Comparison of ENCODE assay signal across 8 cellular contexts in the genomic region with DNA sequence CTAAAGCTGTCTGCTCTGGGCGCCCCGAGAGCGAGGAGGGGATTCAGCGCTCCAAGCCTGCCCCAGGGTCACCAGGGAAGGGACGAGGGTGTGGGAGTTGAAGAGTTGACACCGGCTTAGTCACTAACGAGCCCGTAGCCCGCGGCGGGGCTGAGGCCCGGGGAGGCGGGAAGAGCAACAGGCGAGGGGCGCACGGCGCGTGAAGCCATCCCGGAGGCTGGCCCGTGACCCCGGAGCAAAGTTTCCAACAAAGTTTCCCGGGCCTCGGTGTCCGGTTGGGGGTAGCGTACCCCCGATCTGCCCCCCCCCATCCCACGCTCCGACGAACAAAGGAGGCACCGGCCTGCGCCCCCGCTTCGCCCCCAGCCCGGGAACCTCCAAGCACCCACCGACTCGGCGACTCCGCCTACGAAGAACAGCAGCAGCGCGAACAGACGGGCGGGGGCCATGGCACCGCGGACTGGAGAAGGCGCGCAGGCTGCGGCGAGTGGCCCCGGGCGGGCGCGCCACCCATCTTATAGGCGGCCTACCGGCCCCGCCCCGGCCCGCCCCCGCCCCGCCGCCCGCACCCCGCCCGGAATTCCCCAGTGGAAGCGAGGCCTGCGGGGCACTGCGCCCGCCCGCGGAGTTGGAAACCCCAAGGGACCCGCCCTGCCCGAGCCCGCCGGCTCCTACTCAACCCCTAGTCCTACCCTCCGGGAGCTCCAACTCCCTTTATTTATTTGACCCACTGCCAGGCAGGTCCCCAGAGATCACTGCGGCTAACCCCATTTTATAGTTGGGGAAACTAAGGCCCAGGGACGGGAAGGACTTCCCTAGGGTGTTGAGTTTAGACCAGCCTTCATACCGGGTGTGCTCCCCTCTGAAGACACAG. TPM values are rescaled to one million over a fixed set of nuclear protein-coding genes. Genes with fewer than 3 reads are reported as not detected.
A peak's percentile ranks its signal among the peaks of the same experiment; 100 is the strongest.
DNase-seq lines count a peak whose midpoint lies in the region; ATAC-seq and TF ChIP-seq lines count a peak whose summit lies in the region.

A gene with protein sequence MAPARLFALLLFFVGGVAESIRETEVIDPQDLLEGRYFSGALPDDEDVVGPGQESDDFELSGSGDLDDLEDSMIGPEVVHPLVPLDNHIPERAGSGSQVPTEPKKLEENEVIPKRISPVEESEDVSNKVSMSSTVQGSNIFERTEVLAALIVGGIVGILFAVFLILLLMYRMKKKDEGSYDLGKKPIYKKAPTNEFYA (minus strand): TSS at position 489 of the 874 bp plus-strand sequence. CDS start 40 bp downstream, at position 449.

- in situ Hi-C loops in brain microvascular endothelial cell (cut with HindIII; ENCODE audit: low pct_ligation_motif_present, low sequenced_read_pairs) = no loop called here

- H3K36me3 Mint-ChIP-seq in IgD-negative memory B cell = no peaks in the 10 kb centered on the region

- H3K4me1 ChIP-seq in spleen = peaks cover 0 to 57% (median 32%) of the 10 kb centered on the region in 6 donors

- TF ChIP-seq POLR2A in spleen (IDR thresholded peaks at IDR 0.05) = peak in 1 of 3 donors; percentile 51

- ATAC-seq in GM19455 (IDR thresholded peaks at IDR 0.05; ENCODE audit: unreplicated experiment) = no peak

- 2 to 16% (median 5%) methylated on average over 11 to 78 of the region's 78 CpGs for WGBS in spleen, 5 donors

- TF ChIP-seq CTCF in VCaP (conservative IDR thresholded peaks at IDR 0.05) (no peak), brain microvascular endothelial cell (IDR thresholded peaks at IDR 0.05; ENCODE audit: low read depth, low read length, missing control alignments) (no peak), spleen (IDR thresholded peaks at IDR 0.05 in 8 of 11, conservative IDR thresholded peaks at IDR 0.05 in 3 of 11) (no peak)

- peak within 1 kb of the TSS in 3 of 4 donors; percentile 71 to 82 (median 75) for H3K4me3 Mint-ChIP-seq in IgD-negative memory B cell

- intact Hi-C loops in spleen (cut with DNase I; ENCODE audit: low total_unique reads) = no loop called here

- H3K36me3 ChIP-seq in brain microvascular endothelial cell (replicated peaks) (peaks cover 4% of the 10 kb centered on the region), spleen (no peaks in the 10 kb centered on the region)

- peaks cover 0 to 5% (median 5%) of the 10 kb centered on the region in 3 donors for H3K4me1 Mint-ChIP-seq in IgD-negative memory B cell

- DNase-seq in COR-L47 (lab: John Stamatoyannopoulos, UW) = peak; percentile 41
- DNase-seq in brain microvascular endothelial cell = no peak
- peak; percentile 83 for DNase-seq in spleen
- DNase-seq in NAMALWA (ENCODE audit: low spot score) = no peak

- H3K27ac Mint-ChIP-seq in IgD-negative memory B cell = no peak within 1 kb of the TSS

- H3K9me3 Mint-ChIP-seq in IgD-negative memory B cell = no peaks in the 10 kb centered on the region

- H3K27me3 Mint-ChIP-seq in IgD-negative memory B cell = peaks cover 16% of the 10 kb centered on the region

- no peaks in the 10 kb centered on the region for H3K9me3 ChIP-seq in iPS-18c (ENCODE audit: control insufficient read depth, insufficient read depth, low read length)
- no peaks in the 10 kb centered on the region for H3K9me3 ChIP-seq in spleen

- H3K4me3 ChIP-seq in brain microvascular endothelial cell (ENCODE audit: low read depth, low read length) = peak within 1 kb of the TSS; percentile 83
- H3K4me3 ChIP-seq in iPS-18c (ENCODE audit: insufficient read depth, low read depth, low read length) = peak within 1 kb of the TSS; percentile 78
- H3K4me3 ChIP-seq in spleen = peak within 1 kb of the TSS; percentile 29 to 82 (median 42)

- H3K27ac ChIP-seq in VCaP (peak within 1 kb of the TSS; percentile 92), brain microvascular endothelial cell (peak within 1 kb of the TSS; percentile 86), spleen (peak within 1 kb of the TSS; percentile 42 to 86 (median 76))

- H3K27me3 ChIP-seq in brain microvascular endothelial cell (replicated peaks) (no peaks in the 10 kb centered on the region), spleen (replicated peaks in 1 of 7) (peaks cover 0 to 25% (median 2%) of the 10 kb centered on the region in 7 donors)

RNA-seq across cellular contexts. Expression of the gene that starts here (rescaled TPM):
- polyA plus RNA-seq in IgD-negative memory B cell (not detected), spleen (10 to 100 TPM; 10.4 to 21.0 (median 15.5) TPM)
- total RNA-seq in spleen = 10 to 100 TPM; 27.2 to 56.1 (median 39.7) TPM

Comparison
In these comparisons a context has a peak if more than half of its experiments do, and no peak if none do; other contexts are left out.
1. RNA of the gene that starts here (polyA plus RNA-seq): 10.4 to 21.0 TPM in spleen; not detected in IgD-negative memory B cell (single experiment); every median in the first group is over 10 times any median in the second.
2. DNase-seq: peak in COR-L47 (single experiment) and spleen (single experiment); none in brain microvascular endothelial cell (single experiment) and NAMALWA (single experiment).
3. Peak in every context shown above with its lines, with median percentiles within 50 percentile points of each other: H3K27ac ChIP-seq and H3K4me3 ChIP-seq.